8 cellular contexts compared by ENCODE assay signal in genomic region chr1:52002038-52002917, GRCh38. TPM values are rescaled to one million over a fixed set of nuclear protein-coding genes. Genes with fewer than 3 reads are reported as not detected.
A peak's percentile ranks its signal among the peaks of the same experiment; 100 is the strongest.
DNase-seq lines count a peak whose midpoint lies in the region; ATAC-seq and TF ChIP-seq lines count a peak whose summit lies in the region.

No MANE protein-coding gene starts in this region.

- TF ChIP-seq CTCF in HL-60 (IDR thresholded peaks at IDR 0.05; ENCODE audit: insufficient read depth, low read length) (peak; percentile 95), fibroblast of lung (conservative IDR thresholded peaks at IDR 0.05 in 1 of 2, IDR thresholded peaks at IDR 0.05 in 1 of 2; ENCODE audit: low read depth in 1 of 2, low read length in 2 of 2) (peak; percentile 94 to 97), nephron (IDR thresholded peaks at IDR 0.05; ENCODE audit: unreplicated experiment in 3 of 3) (peak; percentile 89 to 96 (median 92))

- peaks cover 11 to 36% of the 10 kb centered on the region in 2 donors for H3K27me3 Mint-ChIP-seq in CD8-positive, alpha-beta memory T cell
- H3K27me3 Mint-ChIP-seq in nephron (ENCODE audit: low read depth) = peaks cover 13% of the 10 kb centered on the region

- H3K36me3 ChIP-seq in CD8-positive, alpha-beta memory T cell (ENCODE audit: insufficient read depth, low read length) = no peaks in the 10 kb centered on the region
- no peaks in the 10 kb centered on the region for H3K36me3 ChIP-seq in fibroblast of lung (ENCODE audit: control insufficient read depth, insufficient read depth, low read length)

- ATAC-seq in GM18517 (IDR thresholded peaks at IDR 0.05; ENCODE audit: unreplicated experiment) = no peak

- H3K27ac ChIP-seq in CD8-positive, alpha-beta memory T cell (ENCODE audit: low read depth, low read length) = no peak overlapping the region
- H3K27ac ChIP-seq in HL-60 (replicated peaks) (no peak overlapping the region), fibroblast of lung (ENCODE audit: insufficient read depth, low read length) (no peak overlapping the region)

- H3K4me3 Mint-ChIP-seq in CD8-positive, alpha-beta memory T cell = no peak overlapping the region
- H3K4me3 Mint-ChIP-seq in nephron = no peak overlapping the region

- no peak overlapping the region for H2AFZ ChIP-seq in fibroblast of lung (ENCODE audit: low read length)

- CTCF ChIA-PET in CD8-positive, alpha-beta memory T cell (lab: Charles Lee) = interaction anchor here (2.2 kb wide), 1 partner anchor 105 kb away, joined by 15 read pairs; no protein-coding TSS in a partner anchor

- POLR2A ChIA-PET in CD8-positive, alpha-beta memory T cell (lab: Charles Lee) = no interaction called here

- H3K79me2 ChIP-seq in fibroblast of lung (ENCODE audit: control insufficient read depth, insufficient read depth, low read length) = no peaks in the 10 kb centered on the region

- no peaks in the 10 kb centered on the region for H3K9me3 Mint-ChIP-seq in CD8-positive, alpha-beta memory T cell
- no peaks in the 10 kb centered on the region for H3K9me3 Mint-ChIP-seq in nephron

- H3K27me3 ChIP-seq in CD8-positive, alpha-beta memory T cell (ENCODE audit: insufficient read depth, low read length, poor library complexity, severe bottlenecking) = peaks cover 3% of the 10 kb centered on the region
- H3K27me3 ChIP-seq in HL-60 (ENCODE audit: insufficient read depth, poor library complexity, severe bottlenecking) = peaks cover 10% of the 10 kb centered on the region
- H3K27me3 ChIP-seq in fibroblast of lung (ENCODE audit: control insufficient read depth, insufficient read depth, low read length) = no peaks in the 10 kb centered on the region

- no peak overlapping the region for H3K4me2 ChIP-seq in fibroblast of lung (ENCODE audit: extremely low read depth, insufficient read depth, low read length)

- H4K20me1 ChIP-seq in fibroblast of lung (ENCODE audit: control insufficient read depth, extremely low read depth, insufficient read depth, low read length) = no peaks in the 10 kb centered on the region

- H3K36me3 Mint-ChIP-seq in CD8-positive, alpha-beta memory T cell = no peaks in the 10 kb centered on the region
- no peaks in the 10 kb centered on the region for H3K36me3 Mint-ChIP-seq in nephron (ENCODE audit: low read depth)

- H3K4me1 ChIP-seq in CD8-positive, alpha-beta memory T cell (ENCODE audit: insufficient read depth, low read length) = no peaks in the 10 kb centered on the region
- H3K4me1 ChIP-seq in fibroblast of lung (ENCODE audit: control insufficient read depth, extremely low read depth, insufficient read depth, low read length) = peaks cover 5% of the 10 kb centered on the region

- no peaks in the 10 kb centered on the region for H3K4me1 Mint-ChIP-seq in CD8-positive, alpha-beta memory T cell
- H3K4me1 Mint-ChIP-seq in nephron = peaks cover 14% of the 10 kb centered on the region

- no peaks in the 10 kb centered on the region for H3K9me3 ChIP-seq in CD8-positive, alpha-beta memory T cell (ENCODE audit: low read length)
- no peaks in the 10 kb centered on the region for H3K9me3 ChIP-seq in fibroblast of lung (ENCODE audit: control insufficient read depth, insufficient read depth, low read depth, low read length)

- no peak overlapping the region for H3K4me3 ChIP-seq in CD8-positive, alpha-beta memory T cell (ENCODE audit: low read length)
- H3K4me3 ChIP-seq in HL-60 (replicated peaks; ENCODE audit: insufficient read depth, low read length) = no peak overlapping the region
- no peak overlapping the region for H3K4me3 ChIP-seq in fibroblast of lung (replicated peaks in 1 of 4; ENCODE audit: control extremely low read depth in 1 of 4, insufficient read depth in 1 of 4, low read depth in 3 of 4, low read length in 4 of 4)

- DNase-seq in CD8-positive, alpha-beta memory T cell = peak in 4 of 5 donors; percentile 22 to 64 (median 58)
- DNase-seq in GM19238 (ENCODE audit: insufficient read length, low spot score) = peak; percentile 60
- DNase-seq in HL-60 (ENCODE audit: low read depth in 1 of 2, low spot score in 1 of 2) = peak; percentile 73 to 82
- DNase-seq in NCI-H526 (lab: John Stamatoyannopoulos, UW) = peak; percentile 71 to 92
- DNase-seq in activated CD4-positive, alpha-beta T cell treated with anti-CD3 and anti-CD28 coated beads, Interleukin-2, amount 50 U/mL, for 1 hour = peak; percentile 7
- peak; percentile 85 to 93 for DNase-seq in fibroblast of lung (ENCODE audit: low read depth in 2 of 2)

- no peak overlapping the region for H3K9ac ChIP-seq in fibroblast of lung (ENCODE audit: insufficient read depth, low read length)

- no peak overlapping the region for H3K27ac Mint-ChIP-seq in CD8-positive, alpha-beta memory T cell
- no peak overlapping the region for H3K27ac Mint-ChIP-seq in nephron

RNA-seq across cellular contexts. Expression of gene RAB3B, which starts 11.8 kb away (rescaled TPM):
- total RNA-seq in CD8-positive, alpha-beta memory T cell = under 1 TPM; 0.11 to 0.13 TPM
- polyA plus RNA-seq in CD8-positive, alpha-beta memory T cell = 0.01 TPM
- total RNA-seq in fibroblast of lung = 7.2 and 36.5 TPM in 2 replicates
- polyA plus RNA-seq in fibroblast of lung = 45.2 and 51.6 TPM in 2 replicates
- 44.9 and 62.5 TPM in 2 replicates for polyA plus RNA-seq in fibroblast of lung (2012)
- 69.9 and 98.4 TPM in 2 replicates for polyA minus RNA-seq in fibroblast of lung (ENCODE audit: low replicate concordance)

RNA-seq across cellular contexts. Expression of gene KTI12, which starts 31.3 kb away (rescaled TPM):
- total RNA-seq in CD8-positive, alpha-beta memory T cell = 10 to 100 TPM; 16.4 to 18.1 TPM
- 38.8 TPM for polyA plus RNA-seq in CD8-positive, alpha-beta memory T cell
- total RNA-seq in fibroblast of lung = 6.9 and 7.8 TPM in 2 replicates
- polyA plus RNA-seq in fibroblast of lung = 11.8 and 14.5 TPM in 2 replicates
- 10.7 and 15.4 TPM in 2 replicates for polyA plus RNA-seq in fibroblast of lung (2012)
- polyA minus RNA-seq in fibroblast of lung (ENCODE audit: low replicate concordance) = 4.4 and 7.1 TPM in 2 replicates

RNA-seq across cellular contexts. Expression of gene TXNDC12, which starts 52.7 kb away (rescaled TPM):
- total RNA-seq in CD8-positive, alpha-beta memory T cell = 10 to 100 TPM; 29.9 to 34.7 TPM
- polyA plus RNA-seq in CD8-positive, alpha-beta memory T cell = 86.5 TPM
- total RNA-seq in fibroblast of lung = 34.5 and 34.7 TPM in 2 replicates
- polyA plus RNA-seq in fibroblast of lung = 30.8 and 32.4 TPM in 2 replicates
- 36.0 and 39.0 TPM in 2 replicates for polyA plus RNA-seq in fibroblast of lung (2012)
- 5.8 and 6.6 TPM in 2 replicates for polyA minus RNA-seq in fibroblast of lung (ENCODE audit: low replicate concordance)

RNA-seq across cellular contexts. Expression of gene BTF3L4, which starts 53.8 kb away (rescaled TPM):
- total RNA-seq in CD8-positive, alpha-beta memory T cell = 10 to 100 TPM; 31.8 to 32.4 TPM
- 55.0 TPM for polyA plus RNA-seq in CD8-positive, alpha-beta memory T cell
- total RNA-seq in fibroblast of lung = 55.5 and 63.2 TPM in 2 replicates
- 70.0 and 73.3 TPM in 2 replicates for polyA plus RNA-seq in fibroblast of lung
- 49.5 and 51.0 TPM in 2 replicates for polyA plus RNA-seq in fibroblast of lung (2012)
- polyA minus RNA-seq in fibroblast of lung (ENCODE audit: low replicate concordance) = 2.1 and 4.5 TPM in 2 replicates

Comparison
In these comparisons a context has a peak if more than half of its experiments do, and no peak if none do; other contexts are left out.
1. DNase-seq: peak in every context shown above with its lines; median percentile 89 in fibroblast of lung; 82 in NCI-H526; 78 in HL-60; 60 in GM19238; 58 in CD8-positive, alpha-beta memory T cell; 7 in activated CD4-positive, alpha-beta T cell treated with anti-CD3 and anti-CD28 coated beads, Interleukin-2, amount 50 U/mL, for 1 hour.